1 cellular context compared by ENCODE assay signal in genomic region chr18:13137041-13137938, GRCh38.
TF ChIP-seq lines count a peak whose summit lies in the region.

No MANE protein-coding gene starts in this region.

TF ChIP-seq in HepG2, 621 proteins besides CTCF, POLR2A, EP300 and RAD21 (continued from another document and continues in another):
- TF ChIP-seq ZNF841 (CRISPR knock-in tag; IDR thresholded peaks at IDR 0.05; ENCODE audit: borderline replicate concordance) (no peak), BRD4 (CRISPR knock-in tag; IDR thresholded peaks at IDR 0.05) (peak; percentile 45; the same call in 1 of the 2 replicates), ZMAT5 (CRISPR knock-in tag; IDR thresholded peaks at IDR 0.05; ENCODE audit: borderline replicate concordance, low read depth) (no peak), SYNCRIP (IDR thresholded peaks at IDR 0.05; ENCODE audit: insufficient read depth, low read depth, low read length) (no peak), TFE3 (CRISPR knock-in tag; IDR thresholded peaks at IDR 0.05) (0 out of 2 replicates have a peak, but pooled peaks have one; percentile 5), MAFK (conservative IDR thresholded peaks at IDR 0.05 in 1 of 2, IDR thresholded peaks at IDR 0.05 in 1 of 2; ENCODE audit: low read length in 2 of 2) (no peak), IRX3 (CRISPR knock-in tag; IDR thresholded peaks at IDR 0.05; ENCODE audit: borderline replicate concordance, low read depth) (peak; percentile 66), RBM39 (IDR thresholded peaks at IDR 0.05; ENCODE audit: low read depth, low read length, poor library complexity, severe bottlenecking) (no peak), MNT (IDR thresholded peaks at IDR 0.05) (no peak), ZNF572 (CRISPR knock-in tag; IDR thresholded peaks at IDR 0.05) (no peak), ZNF556 (CRISPR knock-in tag; IDR thresholded peaks at IDR 0.05; ENCODE audit: borderline replicate concordance) (no peak), ZNF552 (CRISPR knock-in tag; IDR thresholded peaks at IDR 0.05; ENCODE audit: borderline replicate concordance) (no peak; the same call in 1 of the 2 replicates), RFX3 (CRISPR knock-in tag; IDR thresholded peaks at IDR 0.05) (no peak), ZSCAN22 (CRISPR knock-in tag; IDR thresholded peaks at IDR 0.05) (no peak), DZIP1 (CRISPR knock-in tag; IDR thresholded peaks at IDR 0.05) (no peak), ATAD3A (CRISPR knock-in tag; IDR thresholded peaks at IDR 0.05) (no peak), NRL (CRISPR knock-in tag; IDR thresholded peaks at IDR 0.05; ENCODE audit: borderline replicate concordance) (0 out of 2 replicates have a peak, but pooled peaks have one; percentile 12), ARNT (IDR thresholded peaks at IDR 0.05) (no peak), ZNF101 (CRISPR knock-in tag; IDR thresholded peaks at IDR 0.05; ENCODE audit: borderline replicate concordance, low read depth) (no peak), SP2 (CRISPR knock-in tag; IDR thresholded peaks at IDR 0.05) (no peak), ZNF790 (CRISPR knock-in tag; IDR thresholded peaks at IDR 0.05; ENCODE audit: borderline replicate concordance) (no peak; the same call in 1 of the 2 replicates), THRA (CRISPR knock-in tag; IDR thresholded peaks at IDR 0.05; ENCODE audit: borderline replicate concordance) (no peak), TAF1 (CRISPR knock-in tag; IDR thresholded peaks at IDR 0.05) (peak; percentile 16; the same call in 1 of the 2 replicates), CERS6 (CRISPR knock-in tag; IDR thresholded peaks at IDR 0.05) (no peak), ZBTB21 (CRISPR knock-in tag; IDR thresholded peaks at IDR 0.05) (no peak), ZNF691 (CRISPR knock-in tag; IDR thresholded peaks at IDR 0.05; ENCODE audit: borderline replicate concordance, low read depth) (no peak), FOXO4 (CRISPR knock-in tag; conservative IDR thresholded peaks at IDR 0.05) (no peak), ZBTB10 (CRISPR knock-in tag; IDR thresholded peaks at IDR 0.05; ENCODE audit: borderline replicate concordance) (no peak), DRAP1 (CRISPR knock-in tag; IDR thresholded peaks at IDR 0.05) (no peak), ZSCAN9 (CRISPR knock-in tag; IDR thresholded peaks at IDR 0.05; ENCODE audit: borderline replicate concordance) (peak; percentile 28; the same call in 1 of the 2 replicates), ZNF609 (CRISPR knock-in tag; IDR thresholded peaks at IDR 0.05; ENCODE audit: borderline replicate concordance) (no peak), ZNF543 (CRISPR knock-in tag; IDR thresholded peaks at IDR 0.05) (no peak), ZBTB33 (CRISPR knock-in tag; IDR thresholded peaks at IDR 0.05) (no peak)
